In genomic region chr10:89427629-89428028, GRCh38 we compare ENCODE assay signal across 17 cellular contexts. TPM values are rescaled to one million over a fixed set of nuclear protein-coding genes. Genes with fewer than 3 reads are reported as not detected.
DNase-seq lines count a peak whose midpoint lies in the region; ATAC-seq and TF ChIP-seq lines count a peak whose summit lies in the region.
"Had no signal": no experiment of that assay in that cellular context is flagged by ENCODE, and none has a peak within 500 bp of the region (broad histone marks: within the 10 kb centered on the region; RNA-seq: fewer than 3 reads in every experiment).

No MANE protein-coding gene starts in this region.

- ATAC-seq in activated CD8-positive, alpha-beta T cell treated with anti-CD3 and anti-CD28 coated beads, Interleukin-2, amount 10 ng/mL, durations not matched to agents 7 days and 5 days: no peak
- ATAC-seq: activated CD8-positive, alpha-beta memory T cell treated with anti-CD3 and anti-CD28 coated beads, Interleukin-2, amount 10 ng/mL, durations not matched to agents 7 days and 5 days had no signal

- peaks cover 6% of the 10 kb centered on the region for H3K27me3 Mint-ChIP-seq in progenitor cell of endocrine pancreas
- H3K27me3 Mint-ChIP-seq in activated CD8-positive, alpha-beta T cell treated with anti-CD3 and anti-CD28 coated beads, Interleukin-2, amount 10 ng/mL, durations not matched to agents 7 days and 5 days (ENCODE audit: low read depth): peaks cover 14% of the 10 kb centered on the region

- peaks cover 15% of the 10 kb centered on the region for H3K4me1 Mint-ChIP-seq in progenitor cell of endocrine pancreas (ENCODE audit: low read depth)
- H3K4me1 Mint-ChIP-seq in activated CD8-positive, alpha-beta T cell treated with anti-CD3 and anti-CD28 coated beads, Interleukin-2, amount 10 ng/mL, durations not matched to agents 7 days and 5 days (ENCODE audit: low read depth): no peaks in the 10 kb centered on the region
- H3K4me1 Mint-ChIP-seq: activated CD8-positive, alpha-beta memory T cell treated with anti-CD3 and anti-CD28 coated beads, Interleukin-2, amount 10 ng/mL, durations not matched to agents 7 days and 5 days had no signal

- CTCF ChIA-PET in RWPE1 (lab: Yijun Ruan, JAX): interaction anchor here (1.8 kb wide), 1 partner anchor 10 kb away, joined by 5 read pairs; no protein-coding TSS in a partner anchor
- CTCF ChIA-PET in activated CD8-positive, alpha-beta T cell treated with anti-CD3 and anti-CD28 coated beads, Interleukin-2, amount 10 ng/mL, durations not matched to agents 7 days and 5 days (lab: Charles Lee): no interaction called here

- POLR2A ChIA-PET in RWPE1 (lab: Yijun Ruan, JAX; ENCODE audit: low non-redundant PET): no interaction called here
- POLR2A ChIA-PET in activated CD8-positive, alpha-beta T cell treated with anti-CD3 and anti-CD28 coated beads, Interleukin-2, amount 10 ng/mL, durations not matched to agents 7 days and 5 days (lab: Charles Lee): no interaction called here

- no peaks in the 10 kb centered on the region for H3K9me3 ChIP-seq in fibroblast of lung (ENCODE audit: control insufficient read depth, insufficient read depth, low read depth, low read length)

- no peaks in the 10 kb centered on the region for H3K79me2 ChIP-seq in fibroblast of lung (ENCODE audit: control insufficient read depth, insufficient read depth, low read length)

- H3K27me3 ChIP-seq in fibroblast of lung (ENCODE audit: control insufficient read depth, insufficient read depth, low read length): no peaks in the 10 kb centered on the region

- no peaks in the 10 kb centered on the region for H3K9me3 Mint-ChIP-seq in progenitor cell of endocrine pancreas (ENCODE audit: low read depth)
- no peaks in the 10 kb centered on the region for H3K9me3 Mint-ChIP-seq in activated CD8-positive, alpha-beta T cell treated with anti-CD3 and anti-CD28 coated beads, Interleukin-2, amount 10 ng/mL, durations not matched to agents 7 days and 5 days (ENCODE audit: insufficient read depth)

- peak overlapping the region; percentile 73 for H3K4me2 ChIP-seq in fibroblast of lung (ENCODE audit: extremely low read depth, insufficient read depth, low read length)

- no peak overlapping the region for H3K4me3 ChIP-seq in fibroblast of lung (replicated peaks in 1 of 4; ENCODE audit: control extremely low read depth in 1 of 4, insufficient read depth in 1 of 4, low read depth in 3 of 4, low read length in 4 of 4)
- H3K4me3 ChIP-seq: coronary artery had no signal

- no peak overlapping the region for H3K9ac ChIP-seq in fibroblast of lung (ENCODE audit: insufficient read depth, low read length)

- no peak for TF ChIP-seq CTCF in RWPE1 (conservative IDR thresholded peaks at IDR 0.05; ENCODE audit: low read depth)
- TF ChIP-seq CTCF in fibroblast of lung (conservative IDR thresholded peaks at IDR 0.05 in 1 of 2, IDR thresholded peaks at IDR 0.05 in 1 of 2; ENCODE audit: low read depth in 1 of 2, low read length in 2 of 2): no peak
- TF ChIP-seq CTCF in progenitor cell of endocrine pancreas (IDR thresholded peaks at IDR 0.05; ENCODE audit: unreplicated experiment): no peak

- H3K27ac ChIP-seq in RWPE1 (no peak overlapping the region), fibroblast of lung (ENCODE audit: insufficient read depth, low read length) (peak overlapping the region; percentile 49)
- H3K27ac ChIP-seq: coronary artery had no signal

- peaks cover 2% of the 10 kb centered on the region for H3K36me3 Mint-ChIP-seq in progenitor cell of endocrine pancreas (ENCODE audit: insufficient read depth)
- H3K36me3 Mint-ChIP-seq in activated CD8-positive, alpha-beta T cell treated with anti-CD3 and anti-CD28 coated beads, Interleukin-2, amount 10 ng/mL, durations not matched to agents 7 days and 5 days (ENCODE audit: low read depth): peaks cover 3% of the 10 kb centered on the region

- H3K36me3 ChIP-seq in fibroblast of lung (ENCODE audit: control insufficient read depth, insufficient read depth, low read length): no peaks in the 10 kb centered on the region

- H3K4me1 ChIP-seq in fibroblast of lung (ENCODE audit: control insufficient read depth, extremely low read depth, insufficient read depth, low read length): peaks cover 18% of the 10 kb centered on the region

- H3K4me3 Mint-ChIP-seq in progenitor cell of endocrine pancreas (ENCODE audit: low read depth): no peak overlapping the region
- H3K4me3 Mint-ChIP-seq in activated CD8-positive, alpha-beta T cell treated with anti-CD3 and anti-CD28 coated beads, Interleukin-2, amount 10 ng/mL, durations not matched to agents 7 days and 5 days: no peak overlapping the region
- H3K4me3 Mint-ChIP-seq: activated CD8-positive, alpha-beta memory T cell treated with anti-CD3 and anti-CD28 coated beads, Interleukin-2, amount 10 ng/mL, durations not matched to agents 7 days and 5 days had no signal

- H3K27ac Mint-ChIP-seq in progenitor cell of endocrine pancreas: peak overlapping the region; percentile 17
- no peak overlapping the region for H3K27ac Mint-ChIP-seq in activated CD8-positive, alpha-beta T cell treated with anti-CD3 and anti-CD28 coated beads, Interleukin-2, amount 10 ng/mL, durations not matched to agents 7 days and 5 days
- H3K27ac Mint-ChIP-seq: activated CD8-positive, alpha-beta memory T cell treated with anti-CD3 and anti-CD28 coated beads, Interleukin-2, amount 10 ng/mL, durations not matched to agents 7 days and 5 days had no signal

- H2AFZ ChIP-seq in fibroblast of lung (ENCODE audit: low read length): no peak overlapping the region

- H4K20me1 ChIP-seq in fibroblast of lung (ENCODE audit: control insufficient read depth, extremely low read depth, insufficient read depth, low read length): no peaks in the 10 kb centered on the region

- DNase-seq in ELR (ENCODE audit: low read depth): peak; percentile 90
- DNase-seq in RWPE1 (ENCODE audit: low spot score): peak; percentile 63
- DNase-seq in fibroblast of lung (ENCODE audit: low read depth in 2 of 2): peak; percentile 82 to 91
- no peak for DNase-seq in progenitor cell of endocrine pancreas (ENCODE audit: low spot score, unreplicated experiment)
- no peak for DNase-seq in NCI-H1436 (lab: John Stamatoyannopoulos, UW)
- DNase-seq in iPS-NIHi11 (ENCODE audit: low spot score): no peak
- no peak for DNase-seq in activated CD8-positive, alpha-beta T cell treated with anti-CD3 and anti-CD28 coated beads, Interleukin-2, amount 10 ng/mL, durations not matched to agents 7 days and 5 days
- no peak for DNase-seq in NOMO-1 treated with DMSO at 0.1 percent for 48 hours (lab: John Stamatoyannopoulos, UW; ENCODE audit: unreplicated experiment)
- DNase-seq: activated CD8-positive, alpha-beta memory T cell treated with anti-CD3 and anti-CD28 coated beads, Interleukin-2, amount 10 ng/mL, durations not matched to agents 7 days and 5 days; activated naive CD4-positive, alpha-beta T cell treated with anti-CD3 and anti-CD28 coated beads, Interleukin-2, amount 50 U/mL, for 16 hours; C1 segment of cervical spinal cord; DMS79 treated with DMSO at 0.1 percent for 48 hours; NCI-H2107; NK-92 treated with Interleukin-12 subunit alpha and Interleukin-12 subunit beta, amount 100 ng/mL, for 24 hours; stimulated activated CD4-positive, alpha-beta T cell treated with anti-CD3 and anti-CD28 coated beads, Interleukin-2, amount 100 ng/mL, for 24 hours had no signal

RNA-seq across cellular contexts. Expression of gene IFIT5, which starts 13.3 kb away (rescaled TPM):
- 27.7 and 32.7 TPM in 2 replicates for total RNA-seq in fibroblast of lung
- 18.3 and 23.5 TPM in 2 replicates for polyA plus RNA-seq in fibroblast of lung
- 13.2 and 14.9 TPM in 2 replicates for polyA plus RNA-seq in fibroblast of lung (2012)
- polyA minus RNA-seq in fibroblast of lung (ENCODE audit: low replicate concordance): 1.4 and 4.3 TPM in 2 replicates
- total RNA-seq in progenitor cell of endocrine pancreas: 6.0 and 6.2 TPM in 2 replicates
- total RNA-seq in activated CD8-positive, alpha-beta T cell treated with anti-CD3 and anti-CD28 coated beads, Interleukin-2, amount 10 ng/mL, durations not matched to agents 7 days and 5 days: 10 to 100 TPM; 22.5 to 22.7 TPM

RNA-seq across cellular contexts. Expression of gene IFIT1, which starts 35.2 kb away (rescaled TPM):
- total RNA-seq in fibroblast of lung: 21.8 and 25.8 TPM in 2 replicates
- polyA plus RNA-seq in fibroblast of lung: 12.8 and 71.4 TPM in 2 replicates
- 10.2 and 43.5 TPM in 2 replicates for polyA plus RNA-seq in fibroblast of lung (2012)
- polyA minus RNA-seq in fibroblast of lung (ENCODE audit: low replicate concordance): 2.6 and 2.9 TPM in 2 replicates
- total RNA-seq in progenitor cell of endocrine pancreas: 0.20 and 0.34 TPM in 2 replicates
- total RNA-seq in activated CD8-positive, alpha-beta T cell treated with anti-CD3 and anti-CD28 coated beads, Interleukin-2, amount 10 ng/mL, durations not matched to agents 7 days and 5 days: 10 to 100 TPM; 29.8 to 31.8 TPM

RNA-seq across cellular contexts. Expression of gene IFIT1B, which starts 49.8 kb away (rescaled TPM):
- total RNA-seq in fibroblast of lung (under 0.01 TPM in 1 of 2 replicates, not detected in the other), progenitor cell of endocrine pancreas (not detected in 2 replicates)
- polyA plus RNA-seq in fibroblast of lung: not detected in 2 replicates
- not detected in 2 replicates for polyA plus RNA-seq in fibroblast of lung (2012)
- polyA minus RNA-seq in fibroblast of lung (ENCODE audit: low replicate concordance): not detected in 2 replicates
- not detected for total RNA-seq in activated CD8-positive, alpha-beta T cell treated with anti-CD3 and anti-CD28 coated beads, Interleukin-2, amount 10 ng/mL, durations not matched to agents 7 days and 5 days
- polyA plus RNA-seq: urinary bladder had no signal

Comparison
In these comparisons a context has a peak if more than half of its experiments do, and no peak if none do; other contexts are left out.
1. DNase-seq: peak in ELR (single experiment), RWPE1 (single experiment) and fibroblast of lung (2 of 2); none in progenitor cell of endocrine pancreas (single experiment), NCI-H1436 (single experiment), iPS-NIHi11 (single experiment), activated CD8-positive, alpha-beta T cell treated with anti-CD3 and anti-CD28 coated beads, Interleukin-2, amount 10 ng/mL, durations not matched to agents 7 days and 5 days (single experiment) and NOMO-1 treated with DMSO at 0.1 percent for 48 hours (single experiment).
2. RNA of gene IFIT1, which starts 35.2 kb away (total RNA-seq): 29.8 to 31.8 TPM in activated CD8-positive, alpha-beta T cell treated with anti-CD3 and anti-CD28 coated beads, Interleukin-2, amount 10 ng/mL, durations not matched to agents 7 days and 5 days and 21.8 to 25.8 TPM in fibroblast of lung; 0.20 to 0.34 TPM in progenitor cell of endocrine pancreas; every median in the first group is over 10 times any median in the second.